Comparison of ENCODE assay signal across 2 cellular contexts in the genomic region with DNA sequence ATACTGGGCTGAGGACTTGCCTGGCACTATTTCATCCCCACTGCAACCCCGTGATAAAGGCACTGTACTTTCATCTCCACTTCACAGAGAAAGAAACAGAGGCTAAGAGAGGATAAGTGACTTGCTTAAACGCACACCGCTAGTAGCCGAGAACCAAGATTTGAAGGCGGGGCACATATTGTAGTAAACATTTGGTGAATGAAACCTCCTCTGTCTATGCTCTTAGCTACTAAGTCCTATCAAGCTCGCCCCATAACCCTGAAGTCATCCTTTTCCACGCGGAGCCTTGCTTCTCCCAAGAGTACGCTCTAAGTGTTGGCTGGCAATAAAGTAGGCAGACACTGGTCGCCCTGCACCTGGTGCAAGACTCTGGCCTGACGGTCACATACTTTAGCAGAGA.
TF ChIP-seq lines count a peak whose summit lies in the region.

No MANE protein-coding gene starts in this region.

TF ChIP-seq in H1, 55 proteins besides CTCF, POLR2A, EP300 and RAD21 (continued from another document):
- no peak for TF ChIP-seq JUN (IDR thresholded peaks at IDR 0.05; ENCODE audit: low read depth, low read length)
- TF ChIP-seq PHF8 (conservative IDR thresholded peaks at IDR 0.05; ENCODE audit: low read depth, low read length): no peak
- no peak for TF ChIP-seq GTF2F1 (IDR thresholded peaks at IDR 0.05; ENCODE audit: borderline replicate concordance, low read depth, low read length)
- TF ChIP-seq CTBP2 (IDR thresholded peaks at IDR 0.05; ENCODE audit: borderline replicate concordance, insufficient read depth, insufficient read length, low read length): no peak
- TF ChIP-seq, protein P1, sequence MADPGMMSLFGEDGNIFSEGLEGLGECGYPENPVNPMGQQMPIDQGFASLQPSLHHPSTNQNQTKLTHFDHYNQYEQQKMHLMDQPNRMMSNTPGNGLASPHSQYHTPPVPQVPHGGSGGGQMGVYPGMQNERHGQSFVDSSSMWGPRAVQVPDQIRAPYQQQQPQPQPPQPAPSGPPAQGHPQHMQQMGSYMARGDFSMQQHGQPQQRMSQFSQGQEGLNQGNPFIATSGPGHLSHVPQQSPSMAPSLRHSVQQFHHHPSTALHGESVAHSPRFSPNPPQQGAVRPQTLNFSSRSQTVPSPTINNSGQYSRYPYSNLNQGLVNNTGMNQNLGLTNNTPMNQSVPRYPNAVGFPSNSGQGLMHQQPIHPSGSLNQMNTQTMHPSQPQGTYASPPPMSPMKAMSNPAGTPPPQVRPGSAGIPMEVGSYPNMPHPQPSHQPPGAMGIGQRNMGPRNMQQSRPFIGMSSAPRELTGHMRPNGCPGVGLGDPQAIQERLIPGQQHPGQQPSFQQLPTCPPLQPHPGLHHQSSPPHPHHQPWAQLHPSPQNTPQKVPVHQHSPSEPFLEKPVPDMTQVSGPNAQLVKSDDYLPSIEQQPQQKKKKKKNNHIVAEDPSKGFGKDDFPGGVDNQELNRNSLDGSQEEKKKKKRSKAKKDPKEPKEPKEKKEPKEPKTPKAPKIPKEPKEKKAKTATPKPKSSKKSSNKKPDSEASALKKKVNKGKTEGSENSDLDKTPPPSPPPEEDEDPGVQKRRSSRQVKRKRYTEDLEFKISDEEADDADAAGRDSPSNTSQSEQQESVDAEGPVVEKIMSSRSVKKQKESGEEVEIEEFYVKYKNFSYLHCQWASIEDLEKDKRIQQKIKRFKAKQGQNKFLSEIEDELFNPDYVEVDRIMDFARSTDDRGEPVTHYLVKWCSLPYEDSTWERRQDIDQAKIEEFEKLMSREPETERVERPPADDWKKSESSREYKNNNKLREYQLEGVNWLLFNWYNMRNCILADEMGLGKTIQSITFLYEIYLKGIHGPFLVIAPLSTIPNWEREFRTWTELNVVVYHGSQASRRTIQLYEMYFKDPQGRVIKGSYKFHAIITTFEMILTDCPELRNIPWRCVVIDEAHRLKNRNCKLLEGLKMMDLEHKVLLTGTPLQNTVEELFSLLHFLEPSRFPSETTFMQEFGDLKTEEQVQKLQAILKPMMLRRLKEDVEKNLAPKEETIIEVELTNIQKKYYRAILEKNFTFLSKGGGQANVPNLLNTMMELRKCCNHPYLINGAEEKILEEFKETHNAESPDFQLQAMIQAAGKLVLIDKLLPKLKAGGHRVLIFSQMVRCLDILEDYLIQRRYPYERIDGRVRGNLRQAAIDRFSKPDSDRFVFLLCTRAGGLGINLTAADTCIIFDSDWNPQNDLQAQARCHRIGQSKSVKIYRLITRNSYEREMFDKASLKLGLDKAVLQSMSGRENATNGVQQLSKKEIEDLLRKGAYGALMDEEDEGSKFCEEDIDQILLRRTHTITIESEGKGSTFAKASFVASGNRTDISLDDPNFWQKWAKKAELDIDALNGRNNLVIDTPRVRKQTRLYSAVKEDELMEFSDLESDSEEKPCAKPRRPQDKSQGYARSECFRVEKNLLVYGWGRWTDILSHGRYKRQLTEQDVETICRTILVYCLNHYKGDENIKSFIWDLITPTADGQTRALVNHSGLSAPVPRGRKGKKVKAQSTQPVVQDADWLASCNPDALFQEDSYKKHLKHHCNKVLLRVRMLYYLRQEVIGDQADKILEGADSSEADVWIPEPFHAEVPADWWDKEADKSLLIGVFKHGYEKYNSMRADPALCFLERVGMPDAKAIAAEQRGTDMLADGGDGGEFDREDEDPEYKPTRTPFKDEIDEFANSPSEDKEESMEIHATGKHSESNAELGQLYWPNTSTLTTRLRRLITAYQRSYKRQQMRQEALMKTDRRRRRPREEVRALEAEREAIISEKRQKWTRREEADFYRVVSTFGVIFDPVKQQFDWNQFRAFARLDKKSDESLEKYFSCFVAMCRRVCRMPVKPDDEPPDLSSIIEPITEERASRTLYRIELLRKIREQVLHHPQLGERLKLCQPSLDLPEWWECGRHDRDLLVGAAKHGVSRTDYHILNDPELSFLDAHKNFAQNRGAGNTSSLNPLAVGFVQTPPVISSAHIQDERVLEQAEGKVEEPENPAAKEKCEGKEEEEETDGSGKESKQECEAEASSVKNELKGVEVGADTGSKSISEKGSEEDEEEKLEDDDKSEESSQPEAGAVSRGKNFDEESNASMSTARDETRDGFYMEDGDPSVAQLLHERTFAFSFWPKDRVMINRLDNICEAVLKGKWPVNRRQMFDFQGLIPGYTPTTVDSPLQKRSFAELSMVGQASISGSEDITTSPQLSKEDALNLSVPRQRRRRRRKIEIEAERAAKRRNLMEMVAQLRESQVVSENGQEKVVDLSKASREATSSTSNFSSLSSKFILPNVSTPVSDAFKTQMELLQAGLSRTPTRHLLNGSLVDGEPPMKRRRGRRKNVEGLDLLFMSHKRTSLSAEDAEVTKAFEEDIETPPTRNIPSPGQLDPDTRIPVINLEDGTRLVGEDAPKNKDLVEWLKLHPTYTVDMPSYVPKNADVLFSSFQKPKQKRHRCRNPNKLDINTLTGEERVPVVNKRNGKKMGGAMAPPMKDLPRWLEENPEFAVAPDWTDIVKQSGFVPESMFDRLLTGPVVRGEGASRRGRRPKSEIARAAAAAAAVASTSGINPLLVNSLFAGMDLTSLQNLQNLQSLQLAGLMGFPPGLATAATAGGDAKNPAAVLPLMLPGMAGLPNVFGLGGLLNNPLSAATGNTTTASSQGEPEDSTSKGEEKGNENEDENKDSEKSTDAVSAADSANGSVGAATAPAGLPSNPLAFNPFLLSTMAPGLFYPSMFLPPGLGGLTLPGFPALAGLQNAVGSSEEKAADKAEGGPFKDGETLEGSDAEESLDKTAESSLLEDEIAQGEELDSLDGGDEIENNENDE (IDR thresholded peaks at IDR 0.05; ENCODE audit: insufficient replicate concordance, low read length): no peak
- TF ChIP-seq, protein P2, sequence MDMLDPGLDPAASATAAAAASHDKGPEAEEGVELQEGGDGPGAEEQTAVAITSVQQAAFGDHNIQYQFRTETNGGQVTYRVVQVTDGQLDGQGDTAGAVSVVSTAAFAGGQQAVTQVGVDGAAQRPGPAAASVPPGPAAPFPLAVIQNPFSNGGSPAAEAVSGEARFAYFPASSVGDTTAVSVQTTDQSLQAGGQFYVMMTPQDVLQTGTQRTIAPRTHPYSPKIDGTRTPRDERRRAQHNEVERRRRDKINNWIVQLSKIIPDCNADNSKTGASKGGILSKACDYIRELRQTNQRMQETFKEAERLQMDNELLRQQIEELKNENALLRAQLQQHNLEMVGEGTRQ (IDR thresholded peaks at IDR 0.05; ENCODE audit: low read length): no peak

TF ChIP-seq in HEK293T, 16 proteins besides CTCF, POLR2A, EP300 and RAD21 (continued from another document):
- TF ChIP-seq SUZ12 (IDR thresholded peaks at IDR 0.05): no peak
- TF ChIP-seq ELF4 (IDR thresholded peaks at IDR 0.05): no peak
- no peak for TF ChIP-seq HDGF (IDR thresholded peaks at IDR 0.05; ENCODE audit: borderline replicate concordance)
- no peak for TF ChIP-seq CTBP1 (IDR thresholded peaks at IDR 0.05; ENCODE audit: borderline replicate concordance)
- TF ChIP-seq, protein P3, sequence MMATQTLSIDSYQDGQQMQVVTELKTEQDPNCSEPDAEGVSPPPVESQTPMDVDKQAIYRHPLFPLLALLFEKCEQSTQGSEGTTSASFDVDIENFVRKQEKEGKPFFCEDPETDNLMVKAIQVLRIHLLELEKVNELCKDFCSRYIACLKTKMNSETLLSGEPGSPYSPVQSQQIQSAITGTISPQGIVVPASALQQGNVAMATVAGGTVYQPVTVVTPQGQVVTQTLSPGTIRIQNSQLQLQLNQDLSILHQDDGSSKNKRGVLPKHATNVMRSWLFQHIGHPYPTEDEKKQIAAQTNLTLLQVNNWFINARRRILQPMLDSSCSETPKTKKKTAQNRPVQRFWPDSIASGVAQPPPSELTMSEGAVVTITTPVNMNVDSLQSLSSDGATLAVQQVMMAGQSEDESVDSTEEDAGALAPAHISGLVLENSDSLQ (IDR thresholded peaks at IDR 0.05): no peak
